8 cellular contexts compared by ENCODE assay signal in genomic region chr19:17244618-17245534, GRCh38. TPM values are rescaled to one million over a fixed set of nuclear protein-coding genes. Genes with fewer than 3 reads are reported as not detected.
A peak's percentile ranks its signal among the peaks of the same experiment; 100 is the strongest.
DNase-seq lines count a peak whose midpoint lies in the region; ATAC-seq and TF ChIP-seq lines count a peak whose summit lies in the region.

No MANE protein-coding gene starts in this region.

- H3K36me3 Mint-ChIP-seq in IgD-negative memory B cell (no peaks in the 10 kb centered on the region), mesothelial cell of epicardium (no peaks in the 10 kb centered on the region)

- H3K9me3 ChIP-seq in mammary epithelial cell (replicated peaks; ENCODE audit: insufficient read depth, low read length), result no peaks in the 10 kb centered on the region

- DNase-seq in mammary epithelial cell, result no peak
- peak in 1 of 2 experiments; percentile 59 for DNase-seq in mesothelial cell of epicardium (ENCODE audit: low spot score in 2 of 2, unreplicated experiment in 2 of 2)
- no peak for DNase-seq in DMS153 treated with DMSO at 0.1 percent for 48 hours (lab: John Stamatoyannopoulos, UW; ENCODE audit: unreplicated experiment)
- no peak for DNase-seq in SKM-1 treated with dmso at 0.1 percent for 144 hours (lab: John Stamatoyannopoulos, UW; ENCODE audit: unreplicated experiment)

- peaks cover 27% of the 10 kb centered on the region for H3K4me1 ChIP-seq in mammary epithelial cell (ENCODE audit: insufficient read depth, low read length)

- in situ Hi-C loops in mammary epithelial cell (cut with MboI; ENCODE audit: low sequenced_read_pairs in 2 of 2), result no loop called here

- dilution Hi-C loops in mammary epithelial cell (cut with HindIII; ENCODE audit: low sequenced_read_pairs), result loop anchor here (5.0 to 10.0 kb wide), 3 partner anchors 60 to 80 kb away; partner anchors contain the start of genes ABHD8, DDA1 and MRPL34

- CTCF ChIA-PET in mammary epithelial cell (lab: Charles Lee; ENCODE audit: low non-redundant PET), result interaction anchor here (0.5 kb wide), 1 partner anchor 19 kb away, joined by 3 read pairs; the partner anchor contains the start of gene OCEL1

- peak overlapping the region; percentile 89 to 95 (median 91) for H3K4me3 ChIP-seq in mammary epithelial cell (replicated peaks in 1 of 3; ENCODE audit: insufficient read depth in 1 of 3, low read depth in 2 of 3, low read length in 3 of 3)

- H3K36me3 ChIP-seq in mammary epithelial cell (ENCODE audit: insufficient read depth, low read length), result no peaks in the 10 kb centered on the region

- H3K27me3 Mint-ChIP-seq in IgD-negative memory B cell, result no peaks in the 10 kb centered on the region
- no peaks in the 10 kb centered on the region for H3K27me3 Mint-ChIP-seq in mesothelial cell of epicardium (ENCODE audit: low read depth)

- ATAC-seq in GM18907 (IDR thresholded peaks at IDR 0.05; ENCODE audit: unreplicated experiment), result peak; percentile 10
- ATAC-seq in HG03159 (IDR thresholded peaks at IDR 0.05; ENCODE audit: unreplicated experiment), result no peak
- no peak for ATAC-seq in GM18519 (IDR thresholded peaks at IDR 0.05; ENCODE audit: low FRiP score, unreplicated experiment)

- 4% methylated on average over 14 of the region's 100 CpGs for WGBS in mammary epithelial cell (ENCODE audit: low coverage, missing lambda C conversion rate)

- H3K27ac ChIP-seq in mammary epithelial cell (ENCODE audit: insufficient read depth, low read depth, low read length), result peak overlapping the region; percentile 12

- H2AFZ ChIP-seq in mammary epithelial cell (ENCODE audit: low read depth, low read length), result peak overlapping the region; percentile 87

- H3K4me3 Mint-ChIP-seq in IgD-negative memory B cell (peak overlapping the region; percentile 65 to 82 (median 68)), mesothelial cell of epicardium (peak overlapping the region; percentile 89)

- no peaks in the 10 kb centered on the region for H4K20me1 ChIP-seq in mammary epithelial cell (ENCODE audit: insufficient read depth, low read length)

- TF ChIP-seq CTCF in mammary epithelial cell (conservative IDR thresholded peaks at IDR 0.05 in 1 of 2, IDR thresholded peaks at IDR 0.05 in 1 of 2; ENCODE audit: extremely low read depth in 1 of 2, insufficient read depth in 1 of 2, low read depth in 1 of 2, low read length in 2 of 2) (no peak), mesothelial cell of epicardium (IDR thresholded peaks at IDR 0.05; ENCODE audit: unreplicated experiment) (no peak)

- no TSS peak for BruUV-seq in mammary epithelial cell (replicated peaks; lab: Mats Ljungman, UMichigan)

- intact Hi-C loops in mammary epithelial cell (cut with micrococcal nuclease), result no loop called here

- H3K4me2 ChIP-seq in mammary epithelial cell (ENCODE audit: insufficient read depth, low read depth, low read length), result peak overlapping the region; percentile 84

- no peaks in the 10 kb centered on the region for H3K9me3 Mint-ChIP-seq in IgD-negative memory B cell
- no peaks in the 10 kb centered on the region for H3K9me3 Mint-ChIP-seq in mesothelial cell of epicardium

- H3K79me2 ChIP-seq in mammary epithelial cell (ENCODE audit: insufficient read depth, low read length), result peaks cover 52% of the 10 kb centered on the region

- peak overlapping the region; percentile 72 for H3K9ac ChIP-seq in mammary epithelial cell (ENCODE audit: insufficient read depth, low read length)

- H3K4me1 Mint-ChIP-seq in IgD-negative memory B cell, result peaks cover 4 to 11% (median 5%) of the 10 kb centered on the region in 3 donors
- H3K4me1 Mint-ChIP-seq in mesothelial cell of epicardium, result peaks cover 50% of the 10 kb centered on the region

- H3K27me3 ChIP-seq in mammary epithelial cell (ENCODE audit: insufficient read depth, low read length), result no peaks in the 10 kb centered on the region

- H3K27ac Mint-ChIP-seq in IgD-negative memory B cell, result no peak overlapping the region
- H3K27ac Mint-ChIP-seq in mesothelial cell of epicardium, result peak overlapping the region; percentile 79

RNA-seq across cellular contexts. Expression of gene NR2F6, which starts 0.8 kb away (rescaled TPM):
- polyA plus RNA-seq in IgD-negative memory B cell, result 1.3 TPM
- total RNA-seq in mammary epithelial cell, result 10 to 100 TPM; 41.1 to 48.8 TPM
- 25.3 TPM for polyA plus RNA-seq in mammary epithelial cell
- polyA minus RNA-seq in mammary epithelial cell, result 15.9 TPM
- total RNA-seq in mesothelial cell of epicardium, result 59.1 to 61.8 TPM (median 61.2 TPM) in 3 replicates

RNA-seq across cellular contexts. Expression of gene OCEL1, which starts 18.9 kb away (rescaled TPM):
- polyA plus RNA-seq in IgD-negative memory B cell (46.0 TPM), mammary epithelial cell (6.1 TPM)
- total RNA-seq in mammary epithelial cell (10 to 100 TPM in 1 of 2 donors, 1 to 10 TPM in 1; 2.5 to 16.0 TPM), mesothelial cell of epicardium (14.3 to 19.2 TPM (median 16.2 TPM) in 3 replicates)
- 9.7 TPM for polyA minus RNA-seq in mammary epithelial cell

RNA-seq across cellular contexts. Expression of gene USHBP1, which starts 19.7 kb away (rescaled TPM):
- polyA plus RNA-seq in IgD-negative memory B cell (not detected), mammary epithelial cell (not detected)
- total RNA-seq in mammary epithelial cell (not detected), mesothelial cell of epicardium (0.45 TPM in 1 of 3 replicates, not detected in the others)
- not detected for polyA minus RNA-seq in mammary epithelial cell

RNA-seq across cellular contexts. Expression of gene BABAM1, which starts 22.4 kb away (rescaled TPM):
- polyA plus RNA-seq in IgD-negative memory B cell (115 TPM), mammary epithelial cell (94.5 TPM)
- total RNA-seq in mammary epithelial cell (10 to 100 TPM; 59.0 to 70.7 TPM), mesothelial cell of epicardium (91.6 to 98.6 TPM (median 92.2 TPM) in 3 replicates)
- 26.3 TPM for polyA minus RNA-seq in mammary epithelial cell

RNA-seq across cellular contexts. Expression of gene USE1, which starts 29.7 kb away (rescaled TPM):
- polyA plus RNA-seq in IgD-negative memory B cell, result 52.5 TPM
- total RNA-seq in mammary epithelial cell, result 10 to 100 TPM; 18.4 to 24.0 TPM
- polyA plus RNA-seq in mammary epithelial cell, result 24.2 TPM
- 2.3 TPM for polyA minus RNA-seq in mammary epithelial cell
- 24.4 to 26.0 TPM (median 25.8 TPM) in 3 replicates for total RNA-seq in mesothelial cell of epicardium
